ENCODE assay signal across 26 cellular contexts in genomic region chr18:78566065-78566464, GRCh38.
"Had no signal": no experiment of that assay in that cellular context is flagged by ENCODE, and none has a peak within 500 bp of the region (broad histone marks: within the 10 kb centered on the region; RNA-seq: fewer than 3 reads in every experiment).

No MANE protein-coding gene starts in this region.

- H3K27me3 ChIP-seq: suprapubic skin, testis, thyroid gland, tibial nerve, transverse colon, upper lobe of left lung, upper lobe of right lung, uterus, vagina had no signal

- H3K4me3 ChIP-seq: stomach, suprapubic skin, testis, thoracic aorta, thyroid gland, tibial artery, tibial nerve, transverse colon, upper lobe of left lung, upper lobe of right lung, uterus, vagina had no signal

- H3K9me3 ChIP-seq: suprapubic skin, testis, thyroid gland, tibial artery, upper lobe of right lung, uterus, vagina had no signal

- DNase-seq: stimulated activated CD4-positive, alpha-beta T cell treated with anti-CD3 and anti-CD28 coated beads, Interleukin-2, amount 100 ng/mL, for 48 hours; stimulated activated CD4-positive, alpha-beta T cell treated with anti-CD3 and anti-CD28 coated beads, Interleukin-4, amount 100 ng/mL, for 1 hour; stimulated activated CD4-positive, alpha-beta T cell treated with anti-CD3 and anti-CD28 coated beads, Interleukin-4, amount 100 ng/mL, for 24 hours; stimulated activated CD4-positive, alpha-beta T cell treated with anti-CD3 and anti-CD28 coated beads, Interleukin-4, amount 100 ng/mL, for 4 hours; stimulated activated CD8-positive, alpha-beta memory T cell treated with anti-CD3 and anti-CD28 coated beads, Interleukin-4, amount 100 ng/mL, for 48 hours; stimulated activated naive B cell treated with anti-CD40 and anti-IgM and Interleukin-4, amounts not matched to agents 10 μg/mL and 1 μg/mL and 100 μg/mL, for 72 hours; stimulated activated naive CD4-positive, alpha-beta T cell; stimulated activated naive CD4-positive, alpha-beta T cell treated with Interleukin-2 at 50 U/mL for 16 hours; stimulated activated naive CD8-positive, alpha-beta T cell treated with anti-CD3 and anti-CD28 coated beads, Interleukin-15, amount 100 ng/mL, for 72 hours; stimulated activated naive CD8-positive, alpha-beta T cell treated with anti-CD3 and anti-CD28 coated beads, Interleukin-15, Interleukin-2, amounts not matched to agents 100 U/mL and 50 U/mL, for 24 hours; stomach; substantia nigra; testis; thyroid gland; transverse colon; trophoblast cell; upper lobe of left lung; upper lobe of right lung; uterus had no signal

- H3K4me1 ChIP-seq: stomach, suprapubic skin, testis, thyroid gland, tibial artery, transverse colon, upper lobe of left lung, upper lobe of right lung, uterus, vagina had no signal

- H3K27ac ChIP-seq: stomach, suprapubic skin, testis, thoracic aorta, thyroid gland, tibial artery, tibial nerve, transverse colon, upper lobe of left lung, upper lobe of right lung, uterus, vagina had no signal

- ATAC-seq: stimulated activated effector memory CD8-positive, alpha-beta T cell treated with anti-CD3 and anti-CD28 coated beads, Interleukin-12 subunit alpha, Interleukin-12 subunit beta, amount 100 ng/mL, for 72 hours; stimulated activated memory B cell treated with anti-CD40 and anti-IgM and Interleukin-4, amounts not matched to agents 10 μg/mL and 1 μg/mL and 100 μg/mL, for 72 hours; stimulated activated naive B cell treated with anti-CD40 and anti-IgM and Interleukin-4, amounts not matched to agents 10 μg/mL and 1 μg/mL and 100 μg/mL, for 72 hours; stimulated activated naive CD8-positive, alpha-beta T cell treated with anti-CD3 and anti-CD28 coated beads, Interleukin-15, amount 100 ng/mL, for 72 hours; stimulated activated naive CD8-positive, alpha-beta T cell treated with anti-CD3 and anti-CD28 coated beads, Interleukin-15, Interleukin-2, amounts not matched to agents 100 U/mL and 50 U/mL, for 24 hours; upper lobe of right lung had no signal

- H3K36me3 ChIP-seq: stomach, suprapubic skin, thoracic aorta, thyroid gland, tibial artery, tibial nerve, transverse colon, upper lobe of left lung, upper lobe of right lung, uterus, vagina had no signal
